ENCODE assay signal across 9 cellular contexts in the genomic region with DNA sequence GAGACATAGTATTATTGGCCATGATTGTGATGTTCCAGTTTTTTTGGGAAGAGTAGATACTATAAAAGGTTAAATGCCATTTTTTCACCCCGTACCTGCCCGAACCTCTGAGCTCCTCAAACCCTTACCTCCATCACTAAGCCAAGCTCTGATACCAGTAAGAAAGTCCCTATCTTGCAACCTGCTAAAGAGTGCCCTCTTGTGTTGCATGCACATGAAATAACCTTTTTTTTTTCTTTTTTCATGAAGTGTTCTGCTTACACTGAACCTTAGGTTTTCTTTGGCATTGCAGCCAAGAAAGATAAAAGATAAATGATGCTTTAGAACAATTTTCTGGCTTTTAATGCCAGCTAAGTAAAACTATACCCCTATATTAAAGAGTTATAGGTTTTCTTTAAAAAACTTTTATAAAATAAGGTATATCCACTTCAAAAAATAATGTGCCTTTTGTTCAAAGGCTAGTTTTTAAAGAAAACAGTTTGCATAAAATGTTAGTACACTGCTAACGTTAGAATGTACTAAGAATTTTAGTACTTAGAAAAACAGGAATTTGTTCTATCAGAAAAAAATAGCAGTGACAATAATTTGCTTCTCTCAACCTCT.
DNase-seq lines count a peak whose midpoint lies in the region; ATAC-seq and TF ChIP-seq lines count a peak whose summit lies in the region.
"Had no signal": no experiment of that assay in that cellular context is flagged by ENCODE, and none has a peak within 500 bp of the region (broad histone marks: within the 10 kb centered on the region; RNA-seq: fewer than 3 reads in every experiment).

No MANE protein-coding gene starts in this region.

- H3K9ac ChIP-seq in SK-N-SH: no peak overlapping the region
- H3K9ac ChIP-seq: BLaER1 had no signal

- H3F3A ChIP-seq in SK-N-SH (replicated peaks; ENCODE audit: insufficient read depth): no peaks in the 10 kb centered on the region

- POLR2A ChIA-PET in SK-N-SH (lab: Yijun Ruan, JAX): interaction anchor here (0.7 kb wide), 2 partner anchors 143 to 389 kb away, joined by 3 read pairs; no protein-coding TSS in a partner anchor

- H3K36me3 ChIP-seq in SK-N-SH (replicated peaks in 1 of 2; ENCODE audit: control insufficient read depth in 1 of 2, insufficient read depth in 2 of 2, low read length in 1 of 2): no peaks in the 10 kb centered on the region
- no peaks in the 10 kb centered on the region for H3K36me3 ChIP-seq in stomach
- no peaks in the 10 kb centered on the region for H3K36me3 ChIP-seq in thyroid gland
- H3K36me3 ChIP-seq: BLaER1 had no signal

- no peak overlapping the region for H3K27ac ChIP-seq in SK-N-SH (ENCODE audit: low read depth in 2 of 2, low read length in 1 of 2)
- no peak overlapping the region for H3K27ac ChIP-seq in foreskin keratinocyte
- H3K27ac ChIP-seq in stomach: no peak overlapping the region
- H3K27ac ChIP-seq in thyroid gland: no peak overlapping the region
- H3K27ac ChIP-seq: BLaER1 had no signal

- H3K27me3 ChIP-seq in SK-N-SH (ENCODE audit: insufficient read depth) (no peaks in the 10 kb centered on the region), foreskin keratinocyte (no peaks in the 10 kb centered on the region), stomach (no peaks in the 10 kb centered on the region), thyroid gland (no peaks in the 10 kb centered on the region)
- H3K27me3 ChIP-seq: BLaER1 had no signal

- 61% methylated on average over 3 of the region's 3 CpGs for WGBS in SK-N-SH (ENCODE audit: low lambda C conversion rate)
- 37 to 47% (median 44%) methylated on average over 3 of the region's 3 CpGs for WGBS in stomach, 5 donors
- 32% methylated on average over 3 of the region's 3 CpGs for WGBS in thyroid gland, 2 donors

- no peaks in the 10 kb centered on the region for H3K9me2 ChIP-seq in SK-N-SH

- H3K9me3 ChIP-seq in SK-N-SH (no peaks in the 10 kb centered on the region), stomach (no peaks in the 10 kb centered on the region), thyroid gland (no peaks in the 10 kb centered on the region)
- H3K9me3 ChIP-seq: BLaER1 had no signal

- peak; percentile 85 for TF ChIP-seq RAD21 in SK-N-SH (IDR thresholded peaks at IDR 0.05; ENCODE audit: low read length)

- TF ChIP-seq CTCF in SK-N-SH (IDR thresholded peaks at IDR 0.05): peak; percentile 77
- peak; percentile 80 for TF ChIP-seq CTCF in foreskin keratinocyte (conservative IDR thresholded peaks at IDR 0.05)
- TF ChIP-seq CTCF in stomach (IDR thresholded peaks at IDR 0.05): peak in 4 of 7 experiments; percentile 21 to 34 (median 28)
- peak in 3 of 6 experiments; percentile 39 to 52 (median 51) for TF ChIP-seq CTCF in thyroid gland (IDR thresholded peaks at IDR 0.05)

- H2AFZ ChIP-seq in SK-N-SH (ENCODE audit: low read depth): peak overlapping the region; percentile 42; the same call in 1 of the 2 replicates

- H3K4me2 ChIP-seq in SK-N-SH: no peak overlapping the region
- H3K4me2 ChIP-seq: BLaER1 had no signal

- no peak for TF ChIP-seq EP300 in SK-N-SH (IDR thresholded peaks at IDR 0.05; ENCODE audit: borderline replicate concordance in 1 of 2, low read depth in 1 of 2, low read length in 1 of 2)
- TF ChIP-seq EP300 in stomach (IDR thresholded peaks at IDR 0.05): no peak

- CTCF ChIA-PET in SK-N-SH (lab: Yijun Ruan, JAX): interaction anchor here (0.5 to 9.8 kb wide), 29 partner anchors 9 to 791 kb away, joined by 3 to 57 read pairs (median 4); no protein-coding TSS in a partner anchor

- H3K4me1 ChIP-seq in SK-N-SH (ENCODE audit: control insufficient read depth in 1 of 2, insufficient read depth in 2 of 2, low read depth in 1 of 2, low read length in 1 of 2) (no peaks in the 10 kb centered on the region; a peak in 1 of 4 replicates), foreskin keratinocyte (no peaks in the 10 kb centered on the region), stomach (no peaks in the 10 kb centered on the region), thyroid gland (no peaks in the 10 kb centered on the region)

- DNase-seq in NCI-H1436 (lab: John Stamatoyannopoulos, UW) (peak; percentile 31), NCI-H1436 treated with DMSO at 0.1 percent for 48 hours (lab: John Stamatoyannopoulos, UW) (no peak), LoVo (ENCODE audit: low spot score) (peak; percentile 34), SK-N-SH (peak; percentile 37), foreskin keratinocyte (peak; percentile 13 to 44), stomach (no peak), thyroid gland (no peak)

- H4K20me1 ChIP-seq in SK-N-SH (ENCODE audit: insufficient read depth): no peaks in the 10 kb centered on the region
- H4K20me1 ChIP-seq: BLaER1 had no signal

- no peaks in the 10 kb centered on the region for H3K79me2 ChIP-seq in SK-N-SH (ENCODE audit: insufficient read depth)

- intact Hi-C loops in stomach (cut with DNase I; ENCODE audit: low total_unique reads) (loop anchor here (10.0 kb wide), 1 partner anchor 342 kb away; no protein-coding TSS in a partner anchor), thyroid gland (cut with DNase I) (loop anchor here (10.0 kb wide), 1 partner anchor 342 kb away; no protein-coding TSS in a partner anchor)

- ATAC-seq in foreskin keratinocyte: peak; percentile 69
- ATAC-seq in HG03196 (IDR thresholded peaks at IDR 0.05; ENCODE audit: unreplicated experiment): no peak

- TF ChIP-seq POLR2A in stomach (IDR thresholded peaks at IDR 0.05): no peak
- no peak for TF ChIP-seq POLR2A in thyroid gland (IDR thresholded peaks at IDR 0.05)

- H3K4me3 ChIP-seq in SK-N-SH (ENCODE audit: low read depth in 2 of 2, low read length in 1 of 2) (no peak overlapping the region; a peak in 1 of 4 replicates), stomach (no peak overlapping the region), thyroid gland (replicated peaks in 1 of 3) (no peak overlapping the region)
- H3K4me3 ChIP-seq: BLaER1 had no signal

TF ChIP-seq in SK-N-SH, 30 proteins besides CTCF, POLR2A, EP300 and RAD21 (continues in another document):
- peak; percentile 19; the same call in 1 of the 2 replicates for TF ChIP-seq YY1 (IDR thresholded peaks at IDR 0.05; ENCODE audit: low read depth)
- TF ChIP-seq FOXM1 (IDR thresholded peaks at IDR 0.05; ENCODE audit: low read depth): no peak
- no peak for TF ChIP-seq FOSL2 (IDR thresholded peaks at IDR 0.05; ENCODE audit: borderline replicate concordance, low read depth)
- no peak for TF ChIP-seq FOXJ3 (CRISPR knock-in tag; IDR thresholded peaks at IDR 0.05)
- TF ChIP-seq SMC3 (IDR thresholded peaks at IDR 0.05; ENCODE audit: low read depth, low read length): peak; percentile 88
- no peak for TF ChIP-seq NFIC (IDR thresholded peaks at IDR 0.05; ENCODE audit: borderline replicate concordance)
- TF ChIP-seq EZH2phosphoT487 (IDR thresholded peaks at IDR 0.05; ENCODE audit: borderline replicate concordance, low read depth): no peak
- TF ChIP-seq, protein P1, sequence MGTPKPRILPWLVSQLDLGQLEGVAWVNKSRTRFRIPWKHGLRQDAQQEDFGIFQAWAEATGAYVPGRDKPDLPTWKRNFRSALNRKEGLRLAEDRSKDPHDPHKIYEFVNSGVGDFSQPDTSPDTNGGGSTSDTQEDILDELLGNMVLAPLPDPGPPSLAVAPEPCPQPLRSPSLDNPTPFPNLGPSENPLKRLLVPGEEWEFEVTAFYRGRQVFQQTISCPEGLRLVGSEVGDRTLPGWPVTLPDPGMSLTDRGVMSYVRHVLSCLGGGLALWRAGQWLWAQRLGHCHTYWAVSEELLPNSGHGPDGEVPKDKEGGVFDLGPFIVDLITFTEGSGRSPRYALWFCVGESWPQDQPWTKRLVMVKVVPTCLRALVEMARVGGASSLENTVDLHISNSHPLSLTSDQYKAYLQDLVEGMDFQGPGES (IDR thresholded peaks at IDR 0.05; ENCODE audit: low read depth, low read length): no peak
- TF ChIP-seq NRF1 (IDR thresholded peaks at IDR 0.05; ENCODE audit: low read depth, low read length): no peak
- TF ChIP-seq TEAD4 (IDR thresholded peaks at IDR 0.05; ENCODE audit: borderline replicate concordance, insufficient read depth): no peak
- TF ChIP-seq, protein P2, sequence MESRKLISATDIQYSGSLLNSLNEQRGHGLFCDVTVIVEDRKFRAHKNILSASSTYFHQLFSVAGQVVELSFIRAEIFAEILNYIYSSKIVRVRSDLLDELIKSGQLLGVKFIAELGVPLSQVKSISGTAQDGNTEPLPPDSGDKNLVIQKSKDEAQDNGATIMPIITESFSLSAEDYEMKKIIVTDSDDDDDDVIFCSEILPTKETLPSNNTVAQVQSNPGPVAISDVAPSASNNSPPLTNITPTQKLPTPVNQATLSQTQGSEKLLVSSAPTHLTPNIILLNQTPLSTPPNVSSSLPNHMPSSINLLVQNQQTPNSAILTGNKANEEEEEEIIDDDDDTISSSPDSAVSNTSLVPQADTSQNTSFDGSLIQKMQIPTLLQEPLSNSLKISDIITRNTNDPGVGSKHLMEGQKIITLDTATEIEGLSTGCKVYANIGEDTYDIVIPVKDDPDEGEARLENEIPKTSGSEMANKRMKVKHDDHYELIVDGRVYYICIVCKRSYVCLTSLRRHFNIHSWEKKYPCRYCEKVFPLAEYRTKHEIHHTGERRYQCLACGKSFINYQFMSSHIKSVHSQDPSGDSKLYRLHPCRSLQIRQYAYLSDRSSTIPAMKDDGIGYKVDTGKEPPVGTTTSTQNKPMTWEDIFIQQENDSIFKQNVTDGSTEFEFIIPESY (IDR thresholded peaks at IDR 0.05; ENCODE audit: borderline replicate concordance, low read depth): no peak
- TF ChIP-seq RFX5 (IDR thresholded peaks at IDR 0.05; ENCODE audit: low read length): no peak

Comparison
In these comparisons a context has a peak if more than half of its experiments do, and no peak if none do; other contexts are left out.
1. DNase-seq: peak in NCI-H1436 (single experiment), LoVo (single experiment), SK-N-SH (single experiment) and foreskin keratinocyte (2 of 2); none in NCI-H1436 treated with DMSO at 0.1 percent for 48 hours (single experiment), stomach (single experiment) and thyroid gland (0 of 2).